Comparison of ENCODE assay signal across 1 cellular context in the genomic region with DNA sequence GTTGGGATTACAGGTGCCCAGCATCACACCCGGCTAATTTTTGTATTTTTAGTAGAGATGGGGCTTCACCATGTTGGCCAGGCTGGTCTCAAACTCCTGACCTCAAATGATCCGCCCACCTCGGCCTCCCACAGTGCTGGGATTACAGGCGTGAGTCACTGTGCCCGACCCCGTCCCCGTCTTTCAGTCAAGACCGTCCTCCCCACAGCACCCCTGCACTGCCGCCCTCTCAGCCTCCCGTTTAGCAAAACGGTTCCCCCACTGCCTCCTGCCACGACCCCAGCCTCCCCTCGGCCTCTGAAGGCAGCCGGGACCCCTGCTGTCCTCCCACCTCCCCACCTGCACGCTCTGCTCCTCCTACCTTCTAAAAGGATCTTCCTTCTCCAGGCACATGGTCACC.
TF ChIP-seq lines count a peak whose summit lies in the region.

No MANE protein-coding gene starts in this region.

TF ChIP-seq in H1, 55 proteins besides CTCF, POLR2A, EP300 and RAD21:
- TF ChIP-seq MAX (IDR thresholded peaks at IDR 0.05), result peak; percentile 36; the same call in 1 of the 2 replicates
